Comparison of ENCODE assay signal across 9 cellular contexts in genomic region chr3:128727996-128728395, GRCh38. TPM values are rescaled to one million over a fixed set of nuclear protein-coding genes. Genes with fewer than 3 reads are reported as not detected.
DNase-seq lines count a peak whose midpoint lies in the region; ATAC-seq, FAIRE-seq and TF ChIP-seq lines count a peak whose summit lies in the region.
"Had no signal": no experiment of that assay in that cellular context is flagged by ENCODE, and none has a peak within 500 bp of the region (broad histone marks: within the 10 kb centered on the region; RNA-seq: fewer than 3 reads in every experiment).

No MANE protein-coding gene starts in this region.

- H3K36me3 ChIP-seq in SK-N-MC (ENCODE audit: insufficient read depth, low read length) (peaks cover 31% of the 10 kb centered on the region), fibroblast of lung (ENCODE audit: control insufficient read depth, insufficient read depth, low read length) (peaks cover 2% of the 10 kb centered on the region)

- peak; percentile 35 for DNase-seq in H54 (ENCODE audit: insufficient read length, low spot score)
- DNase-seq in SK-N-MC (ENCODE audit: low read depth, low spot score), result no peak
- DNase-seq in fibroblast of lung (ENCODE audit: low read depth in 2 of 2), result peak in 1 of 2 donors; percentile 69
- DNase-seq in DMS79 (lab: John Stamatoyannopoulos, UW), result no peak
- DNase-seq in GM13977 (ENCODE audit: low spot score), result no peak
- DNase-seq: NCI-H446 had no signal

- no peak for TF ChIP-seq POLR2A in H54 (IDR thresholded peaks at IDR 0.05; ENCODE audit: low read depth, low read length)

- H3K27ac ChIP-seq in SK-N-MC (0 out of 2 replicates have a peak overlapping the region, but pooled peaks have one; percentile 8), fibroblast of lung (ENCODE audit: insufficient read depth, low read length) (peak overlapping the region; percentile 98), skin epidermis (peak overlapping the region in 10 of 21 experiments; percentile 8 to 100 (median 99))

- peaks cover 69% of the 10 kb centered on the region for H3K79me2 ChIP-seq in fibroblast of lung (ENCODE audit: control insufficient read depth, insufficient read depth, low read length)

- H3K9ac ChIP-seq in SK-N-MC (ENCODE audit: insufficient read length), result peak overlapping the region; percentile 98
- H3K9ac ChIP-seq in fibroblast of lung (ENCODE audit: insufficient read depth, low read length), result no peak overlapping the region

- ATAC-seq in GM21786 (IDR thresholded peaks at IDR 0.05; ENCODE audit: unreplicated experiment), result no peak

- H3K9me3 ChIP-seq in SK-N-MC (ENCODE audit: low read depth, low read length) (no peaks in the 10 kb centered on the region), fibroblast of lung (ENCODE audit: control insufficient read depth, insufficient read depth, low read depth, low read length) (no peaks in the 10 kb centered on the region)

- H4K20me1 ChIP-seq in fibroblast of lung (ENCODE audit: control insufficient read depth, extremely low read depth, insufficient read depth, low read length), result peaks cover 14% of the 10 kb centered on the region

- H3K4me3 ChIP-seq in SK-N-MC (peak overlapping the region; percentile 90), fibroblast of lung (replicated peaks in 1 of 4; ENCODE audit: control extremely low read depth in 1 of 4, insufficient read depth in 1 of 4, low read depth in 3 of 4, low read length in 4 of 4) (peak overlapping the region; percentile 82 to 98 (median 92)), skin epidermis (peak overlapping the region; percentile 92 to 100 (median 94))

- FAIRE-seq in H54 (lab: Jason Lieb, UNC), result no peak
- FAIRE-seq: colon had no signal

- no peaks in the 10 kb centered on the region for H3K27me3 ChIP-seq in fibroblast of lung (ENCODE audit: control insufficient read depth, insufficient read depth, low read length)

- H2AFZ ChIP-seq in fibroblast of lung (ENCODE audit: low read length), result no peak overlapping the region

- in situ Hi-C loops in GM13977 (cut with MboI; ENCODE audit: low pct_unique_long_range_greater_than_20kb, low sequenced_read_pairs, unreplicated experiment), result no loop called here

- TF ChIP-seq CTCF in fibroblast of lung (conservative IDR thresholded peaks at IDR 0.05 in 1 of 2, IDR thresholded peaks at IDR 0.05 in 1 of 2; ENCODE audit: low read depth in 1 of 2, low read length in 2 of 2) (no peak), GM13977 (IDR thresholded peaks at IDR 0.05; ENCODE audit: extremely low read depth, insufficient read depth, missing control alignments) (no peak)

- H3K4me2 ChIP-seq in fibroblast of lung (ENCODE audit: extremely low read depth, insufficient read depth, low read length), result peak overlapping the region; percentile 99

- peaks cover 9% of the 10 kb centered on the region for H3K4me1 ChIP-seq in fibroblast of lung (ENCODE audit: control insufficient read depth, extremely low read depth, insufficient read depth, low read length)

RNA-seq across cellular contexts. Expression of gene RAB7A, which starts 2.0 kb away (rescaled TPM):
- 29.5 and 54.2 TPM in 2 replicates for total RNA-seq in fibroblast of lung
- 415 and 479 TPM in 2 replicates for polyA plus RNA-seq in fibroblast of lung
- 252 and 269 TPM in 2 replicates for polyA plus RNA-seq in fibroblast of lung (2012)
- 452 and 687 TPM in 2 replicates for polyA minus RNA-seq in fibroblast of lung (ENCODE audit: low replicate concordance)
